9 cellular contexts compared by ENCODE assay signal in genomic region chr2:207143474-207144190, GRCh38. TPM values are rescaled to one million over a fixed set of nuclear protein-coding genes. Genes with fewer than 3 reads are reported as not detected.
DNase-seq lines count a peak whose midpoint lies in the region; ATAC-seq and TF ChIP-seq lines count a peak whose summit lies in the region.
"Had no signal": no experiment of that assay in that cellular context is flagged by ENCODE, and none has a peak within 500 bp of the region (broad histone marks: within the 10 kb centered on the region; RNA-seq: fewer than 3 reads in every experiment).

No MANE protein-coding gene starts in this region.

- no peak overlapping the region for H3K27ac ChIP-seq in mammary epithelial cell (ENCODE audit: insufficient read depth, low read depth, low read length)
- H3K27ac ChIP-seq in ectodermal cell (ENCODE audit: insufficient read depth, low read depth, low read length, poor library complexity, severe bottlenecking) = peak overlapping the region; percentile 73
- H3K27ac ChIP-seq: C4-2B had no signal

- intact Hi-C loops in MCF 10A (cut with micrococcal nuclease) (no loop called here), mammary epithelial cell (cut with micrococcal nuclease) (no loop called here)

- H3K4me1 Mint-ChIP-seq in MCF 10A (ENCODE audit: insufficient read depth, unreplicated experiment) = peaks cover 33% of the 10 kb centered on the region
- peaks cover 70% of the 10 kb centered on the region for H3K4me1 Mint-ChIP-seq in stimulated activated naive CD8-positive, alpha-beta T cell treated with anti-CD3 and anti-CD28 coated beads, Interleukin-15, amount 100 ng/mL, for 72 hours

- peaks cover 99% of the 10 kb centered on the region for H3K79me2 ChIP-seq in mammary epithelial cell (ENCODE audit: insufficient read depth, low read length)

- peak; percentile 65 to 69 for ATAC-seq in activated CD4-positive, CD25-positive, alpha-beta regulatory T cell treated with anti-CD3 and anti-CD28 coated beads, Interleukin-2, amount 50 U/mL, for 24 hours
- peak; percentile 69 for ATAC-seq in stimulated activated naive CD8-positive, alpha-beta T cell treated with anti-CD3 and anti-CD28 coated beads, Interleukin-15, amount 100 ng/mL, for 72 hours

- no peak overlapping the region for H3K4me2 ChIP-seq in mammary epithelial cell (ENCODE audit: insufficient read depth, low read depth, low read length)

- no peak overlapping the region for H2AFZ ChIP-seq in mammary epithelial cell (ENCODE audit: low read depth, low read length)

- H3K9me3 ChIP-seq in mammary epithelial cell (replicated peaks; ENCODE audit: insufficient read depth, low read length) (no peaks in the 10 kb centered on the region), ectodermal cell (ENCODE audit: control insufficient read depth, low read length) (no peaks in the 10 kb centered on the region)

- in situ Hi-C loops in mammary epithelial cell (cut with MboI; ENCODE audit: low sequenced_read_pairs in 2 of 2) = no loop called here

- peaks cover 39% of the 10 kb centered on the region for H3K36me3 ChIP-seq in mammary epithelial cell (ENCODE audit: insufficient read depth, low read length)
- no peaks in the 10 kb centered on the region for H3K36me3 ChIP-seq in ectodermal cell (ENCODE audit: control insufficient read depth, insufficient read depth, low read length)

- H3K9ac ChIP-seq in mammary epithelial cell (ENCODE audit: insufficient read depth, low read length) = no peak overlapping the region

- H3K4me3 ChIP-seq in mammary epithelial cell (replicated peaks in 1 of 3; ENCODE audit: insufficient read depth in 1 of 3, low read depth in 2 of 3, low read length in 3 of 3) (no peak overlapping the region), ectodermal cell (ENCODE audit: insufficient read depth, low read depth, low read length) (no peak overlapping the region)

- no peaks in the 10 kb centered on the region for H3K9me3 Mint-ChIP-seq in MCF 10A (ENCODE audit: unreplicated experiment)
- H3K9me3 Mint-ChIP-seq in stimulated activated naive CD8-positive, alpha-beta T cell treated with anti-CD3 and anti-CD28 coated beads, Interleukin-15, amount 100 ng/mL, for 72 hours = no peaks in the 10 kb centered on the region

- no peak overlapping the region for H3K4me3 Mint-ChIP-seq in MCF 10A (ENCODE audit: unreplicated experiment)
- peak overlapping the region; percentile 49 to 80 for H3K4me3 Mint-ChIP-seq in stimulated activated naive CD8-positive, alpha-beta T cell treated with anti-CD3 and anti-CD28 coated beads, Interleukin-15, amount 100 ng/mL, for 72 hours

- H3K27me3 ChIP-seq in mammary epithelial cell (ENCODE audit: insufficient read depth, low read length) = no peaks in the 10 kb centered on the region
- no peaks in the 10 kb centered on the region for H3K27me3 ChIP-seq in ectodermal cell (ENCODE audit: control insufficient read depth, insufficient read depth, low read length, poor library complexity, severe bottlenecking)

- BruUV-seq in MCF 10A (replicated peaks; lab: Mats Ljungman, UMichigan) (no TSS peak), mammary epithelial cell (replicated peaks; lab: Mats Ljungman, UMichigan) (no TSS peak)

- DNase-seq in MCF 10A (ENCODE audit: unreplicated experiment) (no peak), mammary epithelial cell (no peak), LHCN-M2 (ENCODE audit: low read depth) (peak; percentile 90), midbrain (lab: John Stamatoyannopoulos, UW) (peak; percentile 65), LoVo (ENCODE audit: low spot score) (no peak)
- DNase-seq in stimulated activated naive CD8-positive, alpha-beta T cell treated with anti-CD3 and anti-CD28 coated beads, Interleukin-15, amount 100 ng/mL, for 72 hours = peak in 1 of 2 donors; percentile 38

- no peaks in the 10 kb centered on the region for H4K20me1 ChIP-seq in mammary epithelial cell (ENCODE audit: insufficient read depth, low read length)

- H3K27me3 Mint-ChIP-seq in MCF 10A (ENCODE audit: insufficient read depth, unreplicated experiment) = no peaks in the 10 kb centered on the region
- H3K27me3 Mint-ChIP-seq in stimulated activated naive CD8-positive, alpha-beta T cell treated with anti-CD3 and anti-CD28 coated beads, Interleukin-15, amount 100 ng/mL, for 72 hours = no peaks in the 10 kb centered on the region

- CTCF ChIA-PET in MCF 10A (lab: Yijun Ruan, JAX) (interaction anchor here (0.6 to 1.5 kb wide), 3 partner anchors 9 to 361 kb away, joined by 3 read pairs; no protein-coding TSS in a partner anchor), mammary epithelial cell (lab: Charles Lee; ENCODE audit: low non-redundant PET) (no interaction called here)

- WGBS in mammary epithelial cell (ENCODE audit: low coverage, missing lambda C conversion rate) = 91% methylated on average over 9 of the region's 11 CpGs
- 62 to 63% methylated on average over 11 of the region's 11 CpGs for WGBS in ectodermal cell, 2 experiments

- H3K36me3 Mint-ChIP-seq in MCF 10A (ENCODE audit: insufficient read depth, unreplicated experiment) = peaks cover 32% of the 10 kb centered on the region

- H3K27ac Mint-ChIP-seq in MCF 10A (ENCODE audit: low read depth, unreplicated experiment) = peak overlapping the region; percentile 1
- H3K27ac Mint-ChIP-seq in stimulated activated naive CD8-positive, alpha-beta T cell treated with anti-CD3 and anti-CD28 coated beads, Interleukin-15, amount 100 ng/mL, for 72 hours = peak overlapping the region; percentile 94 to 95

- dilution Hi-C loops in mammary epithelial cell (cut with HindIII; ENCODE audit: low sequenced_read_pairs) = no loop called here

- H3K4me1 ChIP-seq in mammary epithelial cell (ENCODE audit: insufficient read depth, low read length) (peaks cover 17% of the 10 kb centered on the region), ectodermal cell (ENCODE audit: control insufficient read depth, insufficient read depth, low read length) (peaks cover 38% of the 10 kb centered on the region)

- TF ChIP-seq CTCF in MCF 10A (IDR thresholded peaks at IDR 0.05; ENCODE audit: unreplicated experiment) (no peak), mammary epithelial cell (conservative IDR thresholded peaks at IDR 0.05 in 1 of 2, IDR thresholded peaks at IDR 0.05 in 1 of 2; ENCODE audit: extremely low read depth in 1 of 2, insufficient read depth in 1 of 2, low read depth in 1 of 2, low read length in 2 of 2) (no peak)

- POLR2A ChIA-PET in MCF 10A (lab: Yijun Ruan, JAX) = interaction anchor here (0.7 to 5.1 kb wide), 5 partner anchors 8 to 195 kb away, joined by 3 to 38 read pairs (median 4); partner anchors contain the start of gene KLF7

RNA-seq across cellular contexts. Expression of gene KLF7, which starts 22.1 kb away (rescaled TPM):
- total RNA-seq in MCF 10A (2022) (40.1 and 51.8 TPM in 2 replicates), mammary epithelial cell (10 to 100 TPM; 41.3 to 81.5 TPM), LHCN-M2 (2014; rRNA removed) (11.4 and 11.6 TPM in 2 replicates)
- polyA plus RNA-seq in mammary epithelial cell = 32.7 TPM
- polyA minus RNA-seq in mammary epithelial cell = 90.2 TPM
- polyA plus RNA-seq in LHCN-M2 (2012) = 8.2 TPM
- polyA plus RNA-seq in ectodermal cell (2013, experiment 1 of 4) = 12.3 TPM
- polyA plus RNA-seq in ectodermal cell (2013, experiment 2 of 4) = 9.7 TPM
- 6.2 TPM for polyA plus RNA-seq in ectodermal cell (2013, experiment 3 of 4)
- 7.5 TPM for polyA plus RNA-seq in ectodermal cell (2013, experiment 4 of 4)

Comparison
In these comparisons a context has a peak if more than half of its experiments do, and no peak if none do; other contexts are left out.
1. DNase-seq: peak in LHCN-M2 (single experiment) and midbrain (single experiment); none in MCF 10A (single experiment), mammary epithelial cell (single experiment) and LoVo (single experiment).